13 cellular contexts compared by ENCODE assay signal in the genomic region with DNA sequence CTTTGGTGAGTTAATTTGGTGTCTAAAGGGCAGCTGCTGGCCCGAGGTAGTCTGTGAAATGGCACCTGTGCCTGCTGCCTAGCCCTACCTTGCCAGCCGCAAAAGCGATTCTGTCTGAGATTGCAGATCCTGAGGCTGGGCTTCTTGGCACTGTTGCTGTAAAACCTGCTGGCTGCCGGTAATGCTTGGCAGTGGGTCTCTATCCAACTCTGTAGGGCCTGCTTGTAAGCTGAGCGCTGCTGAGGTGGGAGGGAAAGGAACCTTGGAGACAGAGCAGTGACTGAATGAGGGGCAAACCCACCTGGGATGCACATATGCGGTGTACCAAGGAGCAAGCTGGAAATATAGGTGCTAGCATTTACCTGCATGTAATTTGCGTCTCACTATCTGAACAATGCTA. TPM values are rescaled to one million over a fixed set of nuclear protein-coding genes. Genes with fewer than 3 reads are reported as not detected.
A peak's percentile ranks its signal among the peaks of the same experiment; 100 is the strongest.
DNase-seq lines count a peak whose midpoint lies in the region; ATAC-seq and TF ChIP-seq lines count a peak whose summit lies in the region.
"Had no signal": no experiment of that assay in that cellular context is flagged by ENCODE, and none has a peak within 500 bp of the region (broad histone marks: within the 10 kb centered on the region; RNA-seq: fewer than 3 reads in every experiment).

No MANE protein-coding gene starts in this region.

- peaks cover 5% of the 10 kb centered on the region for H3K36me3 Mint-ChIP-seq in IgD-negative memory B cell
- H3K36me3 Mint-ChIP-seq in activated naive CD8-positive, alpha-beta T cell treated with anti-CD3 and anti-CD28 coated beads, Interleukin-2, amount 50 U/mL, for 24 hours (ENCODE audit: low read depth), result peaks cover 57% of the 10 kb centered on the region
- H3K36me3 Mint-ChIP-seq in neural progenitor cell, result no peaks in the 10 kb centered on the region

- no peak for ATAC-seq in activated naive CD8-positive, alpha-beta T cell treated with anti-CD3 and anti-CD28 coated beads, Interleukin-2, amount 50 U/mL, for 24 hours
- ATAC-seq in esophagus mucosa (no peak), HG03095 (IDR thresholded peaks at IDR 0.05; ENCODE audit: unreplicated experiment) (no peak)

- H3K27me3 Mint-ChIP-seq in IgD-negative memory B cell, result peaks cover 1% of the 10 kb centered on the region
- H3K27me3 Mint-ChIP-seq in activated naive CD8-positive, alpha-beta T cell treated with anti-CD3 and anti-CD28 coated beads, Interleukin-2, amount 50 U/mL, for 24 hours, result no peaks in the 10 kb centered on the region
- peaks cover 11% of the 10 kb centered on the region for H3K27me3 Mint-ChIP-seq in neural progenitor cell (ENCODE audit: insufficient read depth, low read depth)

- no peaks in the 10 kb centered on the region for H3K79me2 ChIP-seq in neural progenitor cell (ENCODE audit: low read depth)

- no peak for DNase-seq in GM06990 (ENCODE audit: extremely low read depth, insufficient read length)
- DNase-seq in activated naive CD8-positive, alpha-beta T cell treated with anti-CD3 and anti-CD28 coated beads, Interleukin-2, amount 50 U/mL, for 24 hours, result no peak
- DNase-seq in neural progenitor cell (ENCODE audit: low spot score), result no peak
- no peak for DNase-seq in NCI-H526 treated with DMSO at 0.1 percent for 48 hours (lab: John Stamatoyannopoulos, UW)
- DNase-seq: DMS 273 treated with DMSO at 0.1 percent for 48 hours, NCI-H526 had no signal

- H2AFZ ChIP-seq in neural progenitor cell (replicated peaks), result no peak overlapping the region

- H3F3A ChIP-seq in neural progenitor cell (ENCODE audit: low read depth), result no peaks in the 10 kb centered on the region

- H3K9me3 ChIP-seq in neural progenitor cell (ENCODE audit: low read depth), result no peaks in the 10 kb centered on the region
- H3K9me3 ChIP-seq: SJSA1 had no signal

- no peaks in the 10 kb centered on the region for H3K27me3 ChIP-seq in GM06990 (replicated peaks; ENCODE audit: control insufficient read depth, insufficient read depth, low read length)
- peaks cover 9% of the 10 kb centered on the region for H3K27me3 ChIP-seq in neural progenitor cell
- H3K27me3 ChIP-seq: SJSA1 had no signal

- H3K27ac ChIP-seq in neural progenitor cell, result no peak overlapping the region
- H3K27ac ChIP-seq: SJSA1 had no signal

- peaks cover 5% of the 10 kb centered on the region for H3K36me3 ChIP-seq in GM06990 (ENCODE audit: control insufficient read depth, insufficient read depth, low read length)
- no peaks in the 10 kb centered on the region for H3K36me3 ChIP-seq in neural progenitor cell
- H3K36me3 ChIP-seq: SJSA1 had no signal

- peak overlapping the region; percentile 47 for H3K4me2 ChIP-seq in neural progenitor cell

- no peaks in the 10 kb centered on the region for H4K20me1 ChIP-seq in neural progenitor cell (ENCODE audit: low read depth)

- peak overlapping the region; percentile 41 for H3K4me3 ChIP-seq in GM06990 (replicated peaks; ENCODE audit: low read depth, low read length)
- H3K4me3 ChIP-seq in neural progenitor cell, result no peak overlapping the region
- H3K4me3 ChIP-seq: SJSA1 had no signal

- peaks cover 14% of the 10 kb centered on the region for H3K4me1 ChIP-seq in neural progenitor cell

- H3K9ac ChIP-seq in neural progenitor cell, result no peak overlapping the region

- H3K4me1 Mint-ChIP-seq in IgD-negative memory B cell (peaks cover 82 to 91% (median 85%) of the 10 kb centered on the region in 3 donors), neural progenitor cell (peaks cover 23% of the 10 kb centered on the region)
- peaks cover 99% of the 10 kb centered on the region for H3K4me1 Mint-ChIP-seq in activated naive CD8-positive, alpha-beta T cell treated with anti-CD3 and anti-CD28 coated beads, Interleukin-2, amount 50 U/mL, for 24 hours

- H3K4me3 Mint-ChIP-seq in IgD-negative memory B cell (peak overlapping the region; percentile 67 to 92 (median 70)), neural progenitor cell (no peak overlapping the region)
- H3K4me3 Mint-ChIP-seq in activated naive CD8-positive, alpha-beta T cell treated with anti-CD3 and anti-CD28 coated beads, Interleukin-2, amount 50 U/mL, for 24 hours, result peak overlapping the region; percentile 92

- TF ChIP-seq CTCF in GM06990 (IDR thresholded peaks at IDR 0.05; ENCODE audit: insufficient read depth, low read length, poor library complexity, severe bottlenecking) (no peak), neural progenitor cell (IDR thresholded peaks at IDR 0.05) (no peak)

- H3K9me3 Mint-ChIP-seq in IgD-negative memory B cell, result no peaks in the 10 kb centered on the region
- no peaks in the 10 kb centered on the region for H3K9me3 Mint-ChIP-seq in activated naive CD8-positive, alpha-beta T cell treated with anti-CD3 and anti-CD28 coated beads, Interleukin-2, amount 50 U/mL, for 24 hours
- H3K9me3 Mint-ChIP-seq in neural progenitor cell, result no peaks in the 10 kb centered on the region

- H3K27ac Mint-ChIP-seq in IgD-negative memory B cell (peak overlapping the region; percentile 57 to 95 (median 91)), neural progenitor cell (no peak overlapping the region)
- peak overlapping the region; percentile 96 for H3K27ac Mint-ChIP-seq in activated naive CD8-positive, alpha-beta T cell treated with anti-CD3 and anti-CD28 coated beads, Interleukin-2, amount 50 U/mL, for 24 hours

RNA-seq across cellular contexts. Expression of a gene that starts 11.7 kb away (rescaled TPM):
- 835 TPM for polyA plus RNA-seq in IgD-negative memory B cell
- total RNA-seq in neural progenitor cell (ENCODE audit: low replicate concordance) (0.34 and 2.2 TPM in 2 replicates), esophagus mucosa (5.3 TPM)

RNA-seq across cellular contexts. Expression of a gene that starts 41.5 kb away (rescaled TPM):
- not detected for polyA plus RNA-seq in IgD-negative memory B cell
- total RNA-seq in neural progenitor cell (ENCODE audit: low replicate concordance), result not detected in 2 replicates
- not detected for total RNA-seq in esophagus mucosa
- total RNA-seq: epithelial cell of proximal tubule, M059J, SJSA1, skeletal muscle tissue had no signal
